In genomic region chr22:25137577-25138525, GRCh38 we compare ENCODE assay signal across 14 cellular contexts.
DNase-seq lines count a peak whose midpoint lies in the region; ATAC-seq and TF ChIP-seq lines count a peak whose summit lies in the region.
"Had no signal": no experiment of that assay in that cellular context is flagged by ENCODE, and none has a peak within 500 bp of the region (broad histone marks: within the 10 kb centered on the region; RNA-seq: fewer than 3 reads in every experiment).

No MANE protein-coding gene starts in this region.

- intact Hi-C loops in esophagus muscularis mucosa (cut with DNase I) (no loop called here), prostate gland (cut with DNase I) (no loop called here), left ventricle myocardium inferior (cut with micrococcal nuclease) (no loop called here)

- H3K27ac ChIP-seq in RWPE1 (peak overlapping the region; percentile 32; the same call in 1 of the 2 replicates), esophagus muscularis mucosa (replicated peaks in 1 of 4) (peak overlapping the region; percentile 57 to 83 (median 68)), prostate gland (peak overlapping the region; percentile 43 to 70), left ventricle myocardium inferior (replicated peaks) (no peak overlapping the region)
- H3K27ac ChIP-seq: BLaER1 had no signal

- TF ChIP-seq POLR2A in esophagus muscularis mucosa (IDR thresholded peaks at IDR 0.05; ENCODE audit: low read depth) (no peak), prostate gland (IDR thresholded peaks at IDR 0.05) (no peak)

- H3K27me3 ChIP-seq in esophagus muscularis mucosa (no peaks in the 10 kb centered on the region), prostate gland (replicated peaks; ENCODE audit: insufficient read depth) (no peaks in the 10 kb centered on the region), left ventricle myocardium inferior (ENCODE audit: low read depth) (no peaks in the 10 kb centered on the region)
- H3K27me3 ChIP-seq: BLaER1 had no signal

- POLR2A ChIA-PET in RWPE1 (lab: Yijun Ruan, JAX; ENCODE audit: low non-redundant PET): no interaction called here

- peak; percentile 51 for DNase-seq in GM12865 (ENCODE audit: low read depth)
- DNase-seq in RWPE1 (ENCODE audit: low spot score): peak; percentile 34
- no peak for DNase-seq in esophagus muscularis mucosa (ENCODE audit: extremely low spot score)
- DNase-seq in prostate gland (ENCODE audit: low spot score): peak; percentile 66
- no peak for DNase-seq in left ventricle myocardium inferior
- no peak for DNase-seq in SIG-M5 treated with dmso at 0.1 percent for 504 hours (lab: John Stamatoyannopoulos, UW; ENCODE audit: unreplicated experiment)
- DNase-seq: H7; NCI-H1417 treated with DMSO at 0.1 percent for 48 hours; Right ventricle myocardium superior; stimulated activated CD4-positive, alpha-beta T cell treated with anti-CD3 and anti-CD28 coated beads, Interleukin-4, amount 100 ng/mL, for 1 hour; stimulated activated naive B cell treated with anti-CD40 and anti-IgM and Interleukin-4, amounts not matched to agents 10 μg/mL and 1 μg/mL and 100 μg/mL, for 72 hours had no signal

- TF ChIP-seq EP300 in esophagus muscularis mucosa (IDR thresholded peaks at IDR 0.05): no peak

- H3K36me3 ChIP-seq in esophagus muscularis mucosa (no peaks in the 10 kb centered on the region), prostate gland (no peaks in the 10 kb centered on the region), left ventricle myocardium inferior (no peaks in the 10 kb centered on the region)
- H3K36me3 ChIP-seq: BLaER1 had no signal

- CTCF ChIA-PET in RWPE1 (lab: Yijun Ruan, JAX): interaction anchor here (0.6 to 1.3 kb wide), 4 partner anchors 26 to 237 kb away, joined by 3 to 8 read pairs (median 4); no protein-coding TSS in a partner anchor

- peaks cover 30 to 77% (median 73%) of the 10 kb centered on the region in 4 donors for H3K4me1 ChIP-seq in esophagus muscularis mucosa
- H3K4me1 ChIP-seq in prostate gland (replicated peaks): peaks cover 20% of the 10 kb centered on the region
- peaks cover 56% of the 10 kb centered on the region for H3K4me1 ChIP-seq in left ventricle myocardium inferior

- TF ChIP-seq CTCF in GM12865 (IDR thresholded peaks at IDR 0.05; ENCODE audit: insufficient read depth, low read depth, low read length, missing control alignments): no peak
- no peak for TF ChIP-seq CTCF in RWPE1 (conservative IDR thresholded peaks at IDR 0.05; ENCODE audit: low read depth)
- no peak for TF ChIP-seq CTCF in esophagus muscularis mucosa (IDR thresholded peaks at IDR 0.05)
- no peak for TF ChIP-seq CTCF in prostate gland (IDR thresholded peaks at IDR 0.05)
- no peak for TF ChIP-seq CTCF in left ventricle myocardium inferior (IDR thresholded peaks at IDR 0.05; ENCODE audit: borderline replicate concordance)

- no peak for ATAC-seq in GM18861 (IDR thresholded peaks at IDR 0.05; ENCODE audit: unreplicated experiment)
- no peak for ATAC-seq in HG02571 (IDR thresholded peaks at IDR 0.05; ENCODE audit: unreplicated experiment)
- ATAC-seq: stimulated activated naive B cell treated with anti-CD40 and anti-IgM and Interleukin-4, amounts not matched to agents 10 μg/mL and 1 μg/mL and 100 μg/mL, for 72 hours had no signal

- H3K9me3 ChIP-seq in esophagus muscularis mucosa (peaks cover 0 to 8% (median 3%) of the 10 kb centered on the region in 4 donors), prostate gland (no peaks in the 10 kb centered on the region), left ventricle myocardium inferior (replicated peaks) (no peaks in the 10 kb centered on the region)
- H3K9me3 ChIP-seq: BLaER1 had no signal

- WGBS in esophagus muscularis mucosa: 83% methylated on average over 6 of the region's 6 CpGs
- 66% methylated on average over 6 of the region's 6 CpGs for WGBS in prostate gland

- H3K4me3 ChIP-seq in GM12865 (ENCODE audit: low read depth, low read length): no peak overlapping the region
- H3K4me3 ChIP-seq in esophagus muscularis mucosa: no peak overlapping the region
- no peak overlapping the region for H3K4me3 ChIP-seq in prostate gland
- no peak overlapping the region for H3K4me3 ChIP-seq in left ventricle myocardium inferior
- H3K4me3 ChIP-seq: BLaER1 had no signal

Comparison
In these comparisons a context has a peak if more than half of its experiments do, and no peak if none do; other contexts are left out.
1. DNase-seq: peak in GM12865 (single experiment), RWPE1 (single experiment) and prostate gland (single experiment); none in esophagus muscularis mucosa (single experiment), left ventricle myocardium inferior (single experiment) and SIG-M5 treated with dmso at 0.1 percent for 504 hours (single experiment).